Comparison of ENCODE assay signal across 26 cellular contexts in the genomic region with DNA sequence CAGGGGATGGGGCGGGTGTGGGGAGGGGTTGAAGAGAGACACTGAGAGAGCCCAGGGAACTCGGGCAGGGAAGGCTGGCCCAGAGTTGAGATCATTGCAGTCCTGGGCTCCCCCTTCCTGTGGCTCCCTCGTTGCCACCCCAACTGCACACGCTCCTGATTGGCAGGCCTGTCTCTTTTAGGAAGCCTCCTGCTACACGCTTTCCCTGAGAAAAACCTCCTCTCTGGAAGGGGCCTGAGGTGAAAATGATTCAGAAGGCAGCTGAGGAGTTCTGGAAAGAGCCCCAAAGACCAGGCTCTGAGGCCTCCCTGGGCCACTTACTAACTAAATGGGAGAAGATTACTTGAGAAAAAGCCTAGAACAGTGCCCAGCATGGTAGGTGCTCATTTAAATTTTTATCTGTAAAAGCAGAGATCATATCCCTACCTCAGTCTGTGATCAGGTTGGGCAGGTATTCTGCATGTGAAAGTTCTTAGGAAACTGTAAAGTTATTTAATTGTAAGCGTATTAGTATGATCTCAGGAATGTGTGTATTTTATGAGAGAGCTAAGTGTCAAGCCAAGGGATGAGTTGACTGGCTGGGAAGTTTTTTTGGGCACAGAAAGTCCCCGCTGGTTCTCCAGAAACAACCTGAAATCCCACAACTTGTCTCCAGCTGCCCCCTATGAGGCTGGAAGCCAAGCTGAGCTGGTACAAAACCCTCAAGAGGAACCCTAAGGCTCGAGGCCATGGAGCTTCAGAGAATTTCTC.
DNase-seq lines count a peak whose midpoint lies in the region; ATAC-seq, FAIRE-seq and TF ChIP-seq lines count a peak whose summit lies in the region.
"Had no signal": no experiment of that assay in that cellular context is flagged by ENCODE, and none has a peak within 500 bp of the region (broad histone marks: within the 10 kb centered on the region; RNA-seq: fewer than 3 reads in every experiment).

No MANE protein-coding gene starts in this region.

- H3K4me1 ChIP-seq in skeletal muscle satellite cell (ENCODE audit: control insufficient read depth, insufficient read depth, low read length) (peaks cover 51% of the 10 kb centered on the region), SJCRH30 (0 out of 2 replicates have a peak, but pooled peaks cover 1% of the 10 kb centered on the region)

- no peak overlapping the region for H3K4me3 ChIP-seq in bronchial epithelial cell (ENCODE audit: low read depth, low read length)
- no peak overlapping the region for H3K4me3 ChIP-seq in skeletal muscle satellite cell (ENCODE audit: low read length)
- no peak overlapping the region for H3K4me3 ChIP-seq in SJCRH30
- H3K4me3 ChIP-seq: BLaER1 treated with 17β-estradiol and CSF1 and Interleukin-3, amounts not matched to agents 10 nM and 100 nM; left ventricle myocardium inferior; Peyer's patch; spleen; tibial nerve had no signal

- H3K4me2 ChIP-seq in skeletal muscle satellite cell (ENCODE audit: low read length): peak overlapping the region; percentile 20

- no peak for FAIRE-seq in bronchial epithelial cell (lab: Jason Lieb, UNC)
- FAIRE-seq: colon, G401.6, islet of Langerhans had no signal

- peak overlapping the region; percentile 38 for H3K9ac ChIP-seq in skeletal muscle satellite cell (ENCODE audit: low read depth, low read length)
- H3K9ac ChIP-seq: BLaER1 treated with 17β-estradiol and CSF1 and Interleukin-3, amounts not matched to agents 10 nM and 100 nM had no signal

- DNase-seq in ELR (ENCODE audit: low read depth) (peak; percentile 57), M059J (ENCODE audit: low read depth) (peak; percentile 94), bronchial epithelial cell (ENCODE audit: low read depth) (peak; percentile 47), SJCRH30 (no peak)
- no peak for DNase-seq in stimulated activated CD4-positive, alpha-beta T cell treated with anti-CD3 and anti-CD28 coated beads, Interleukin-12 subunit alpha, Interleukin-12 subunit beta, amount 100 ng/mL, for 4 hours
- DNase-seq: activated CD4-positive, alpha-beta memory T cell treated with anti-CD3 and anti-CD28 coated beads, Interleukin-2, amount 10 ng/mL, durations not matched to agents 7 days and 5 days; activated CD4-positive, alpha-beta T cell treated with anti-CD3 and anti-CD28 coated beads for 1 hour; amygdala; effector CD8-positive, alpha-beta T cell; KG1; left ventricle myocardium inferior; NCI-H1436; NCI-H2081; NCI-H345; Peyer's patch; SHP77 treated with DMSO at 0.1 percent for 48 hours; spleen had no signal

- H3K36me3 ChIP-seq in bronchial epithelial cell (ENCODE audit: control insufficient read depth, insufficient read depth, low read length) (no peaks in the 10 kb centered on the region), skeletal muscle satellite cell (ENCODE audit: insufficient read depth, low read length) (no peaks in the 10 kb centered on the region), SJCRH30 (no peaks in the 10 kb centered on the region)
- H3K36me3 ChIP-seq: BLaER1 treated with 17β-estradiol and CSF1 and Interleukin-3, amounts not matched to agents 10 nM and 100 nM; left ventricle myocardium inferior; Peyer's patch; spleen; tibial nerve had no signal

- no peaks in the 10 kb centered on the region for H3K27me3 ChIP-seq in bronchial epithelial cell (ENCODE audit: control insufficient read depth, insufficient read depth, low read length)
- no peaks in the 10 kb centered on the region for H3K27me3 ChIP-seq in skeletal muscle satellite cell (ENCODE audit: control insufficient read depth, insufficient read depth, low read length)
- H3K27me3 ChIP-seq in SJCRH30: no peaks in the 10 kb centered on the region; the same call in 1 of the 2 replicates
- H3K27me3 ChIP-seq: BLaER1 treated with 17β-estradiol and CSF1 and Interleukin-3, amounts not matched to agents 10 nM and 100 nM; Peyer's patch; spleen; tibial nerve had no signal

- H3K9me3 ChIP-seq in skeletal muscle satellite cell (replicated peaks; ENCODE audit: low read length) (no peaks in the 10 kb centered on the region), SJCRH30 (replicated peaks) (no peaks in the 10 kb centered on the region; the same call in 1 of the 2 replicates)
- H3K9me3 ChIP-seq: left ventricle myocardium inferior, Peyer's patch had no signal

- TF ChIP-seq CTCF in bronchial epithelial cell (IDR thresholded peaks at IDR 0.05; ENCODE audit: insufficient read depth, low read length, severe bottlenecking): no peak

- no peak overlapping the region for H3K27ac ChIP-seq in SJCRH30
- H3K27ac ChIP-seq: left ventricle myocardium inferior, Peyer's patch, spleen, tibial nerve had no signal

- no peak for ATAC-seq in HG03135 (IDR thresholded peaks at IDR 0.05; ENCODE audit: unreplicated experiment)
- ATAC-seq: activated T-helper 17 cell treated with anti-CD3 and anti-CD28 coated beads, Interleukin-2, amount 50 U/mL, for 72 hours; HCT116 had no signal

Comparison
In these comparisons a context has a peak if more than half of its experiments do, and no peak if none do; other contexts are left out.
1. DNase-seq: peak in ELR (single experiment), M059J (single experiment) and bronchial epithelial cell (single experiment); none in stimulated activated CD4-positive, alpha-beta T cell treated with anti-CD3 and anti-CD28 coated beads, Interleukin-12 subunit alpha, Interleukin-12 subunit beta, amount 100 ng/mL, for 4 hours (single experiment) and SJCRH30 (0 of 2).